In the genomic region with DNA sequence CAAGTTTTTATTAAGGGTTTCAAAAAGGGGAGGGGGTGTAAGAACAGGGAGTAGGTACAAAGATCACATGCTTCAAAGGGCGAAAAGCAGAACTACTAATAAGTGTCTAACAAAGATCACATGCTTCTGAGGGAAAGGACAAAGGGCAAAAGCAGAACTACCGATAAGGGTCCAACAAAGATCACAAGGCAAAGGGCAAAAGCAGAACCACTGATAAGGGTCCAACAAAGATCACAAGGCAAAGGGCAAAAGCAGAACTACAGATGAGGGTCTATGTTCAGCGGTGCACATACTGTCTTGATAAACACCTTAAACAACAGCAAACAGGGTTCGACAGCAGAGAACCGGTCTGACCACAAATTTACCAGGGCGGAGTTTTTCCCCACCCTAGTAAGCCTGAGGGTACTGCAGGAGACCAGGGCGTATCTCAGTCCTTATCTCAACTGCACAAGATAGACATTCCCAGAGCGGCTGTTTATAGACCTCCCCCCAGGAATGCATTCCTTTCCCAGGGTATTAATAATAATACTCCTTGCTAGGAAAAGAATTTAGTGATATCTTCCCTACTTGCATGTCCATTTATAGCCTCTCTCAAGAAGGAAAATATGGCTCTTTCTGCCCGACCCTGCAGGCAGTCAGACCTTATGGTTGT, we compare ENCODE assay signal across 13 cellular contexts. TPM values are rescaled to one million over a fixed set of nuclear protein-coding genes. Genes with fewer than 3 reads are reported as not detected.
"Had no signal": no experiment of that assay in that cellular context is flagged by ENCODE, and none has a peak within 500 bp of the region (broad histone marks: within the 10 kb centered on the region; RNA-seq: fewer than 3 reads in every experiment).

No MANE protein-coding gene starts in this region.

RNA-seq across cellular contexts. Expression of a gene that starts 1.2 kb away (rescaled TPM):
- total RNA-seq: kidney epithelial cell; left ventricle myocardium inferior; lung microvascular endothelial cell; mesenteric fat pad; myocyte; naive thymus-derived CD4-positive, alpha-beta T cell; natural killer cell treated with Interleukin-12 subunit alpha and Interleukin-12 subunit beta and Interleukin-15 and Interleukin-18, amount 100 ng/mL, for 72 hours; omental fat pad; right cardiac atrium; smooth muscle cell; temporal lobe; urinary bladder had no signal
- polyA plus RNA-seq: naive thymus-derived CD4-positive, alpha-beta T cell; neural cell; smooth muscle cell; urinary bladder had no signal
